ENCODE assay signal across 16 cellular contexts in genomic region chr4:107997794-107998193, GRCh38. TPM values are rescaled to one million over a fixed set of nuclear protein-coding genes. Genes with fewer than 3 reads are reported as not detected.
DNase-seq lines count a peak whose midpoint lies in the region; ATAC-seq and TF ChIP-seq lines count a peak whose summit lies in the region.
"Had no signal": no experiment of that assay in that cellular context is flagged by ENCODE, and none has a peak within 500 bp of the region (broad histone marks: within the 10 kb centered on the region; RNA-seq: fewer than 3 reads in every experiment).

No MANE protein-coding gene starts in this region.

- intact Hi-C loops in Right ventricle myocardium superior (cut with DNase I): loop anchor here (10.0 kb wide), 1 partner anchor 63 kb away; the partner anchor contains the start of gene CYP2U1
- intact Hi-C loops in cardiac septum (cut with DNase I): no loop called here
- intact Hi-C loops in right cardiac atrium (cut with DNase I): no loop called here
- intact Hi-C loops in vagina (cut with DNase I): loop anchor here (10.0 kb wide), 1 partner anchor 63 kb away; the partner anchor contains the start of gene CYP2U1

- H3K9ac ChIP-seq in rectal smooth muscle tissue (ENCODE audit: low read length): no peak overlapping the region

- H3K9me3 ChIP-seq in right cardiac atrium (ENCODE audit: control insufficient read depth, low read length): no peaks in the 10 kb centered on the region
- H3K9me3 ChIP-seq in vagina: no peaks in the 10 kb centered on the region
- H3K9me3 ChIP-seq: A549 had no signal

- H3K27me3 ChIP-seq in right cardiac atrium (ENCODE audit: control insufficient read depth, insufficient read depth) (no peaks in the 10 kb centered on the region), rectal smooth muscle tissue (ENCODE audit: control insufficient read depth, insufficient read depth, low read length) (no peaks in the 10 kb centered on the region), vagina (no peaks in the 10 kb centered on the region)

- H3K4me1 ChIP-seq in right cardiac atrium (ENCODE audit: control insufficient read depth, insufficient read depth, low read length): peaks cover 14% of the 10 kb centered on the region
- peaks cover 16% of the 10 kb centered on the region for H3K4me1 ChIP-seq in rectal smooth muscle tissue (ENCODE audit: control insufficient read depth, insufficient read depth, low read length)
- H3K4me1 ChIP-seq in vagina: peaks cover 51% of the 10 kb centered on the region
- H3K4me1 ChIP-seq: A549 had no signal

- H3K36me3 ChIP-seq in rectal smooth muscle tissue (ENCODE audit: control insufficient read depth, insufficient read depth, low read length) (no peaks in the 10 kb centered on the region), vagina (no peaks in the 10 kb centered on the region)

- TF ChIP-seq CTCF in vagina (IDR thresholded peaks at IDR 0.05): no peak

- no peak for TF ChIP-seq POLR2A in vagina (IDR thresholded peaks at IDR 0.05)

- 92% methylated on average over 2 of the region's 2 CpGs for WGBS in right cardiac atrium

- peak overlapping the region; percentile 100 for H3K27ac ChIP-seq in right cardiac atrium (ENCODE audit: low read length)
- peak overlapping the region; percentile 83 for H3K27ac ChIP-seq in rectal smooth muscle tissue (ENCODE audit: low read depth, low read length)
- peak overlapping the region; percentile 70 for H3K27ac ChIP-seq in vagina
- H3K27ac ChIP-seq: A549 had no signal

- no peak overlapping the region for H3K4me3 ChIP-seq in right cardiac atrium (ENCODE audit: low read length)
- H3K4me3 ChIP-seq in rectal smooth muscle tissue (ENCODE audit: low read length): no peak overlapping the region
- H3K4me3 ChIP-seq in vagina: no peak overlapping the region
- H3K4me3 ChIP-seq: A549, GM12878 had no signal

- DNase-seq in Right ventricle myocardium superior (no peak), cardiac septum (ENCODE audit: low spot score) (no peak), right cardiac atrium (no peak), vagina (ENCODE audit: extremely low spot score in 2 of 2) (no peak), inferior parietal cortex (ENCODE audit: extremely low spot score) (no peak)
- DNase-seq: activated CD4-positive, alpha-beta T cell treated with anti-CD3 and anti-CD28 coated beads, Interleukin-2, amount 10 ng/mL, durations not matched to agents 24 days and 14 days; activated T-cell treated with anti-CD3 and anti-CD28 coated beads, Interleukin-2, amount 50 U/mL, for 1 hour; CD4-positive, alpha-beta T cell; NCI-H2029; NCI-H82 had no signal

- ATAC-seq in Right ventricle myocardium superior (ENCODE audit: poor library complexity) (peak; percentile 10), right cardiac atrium (peak; percentile 15 to 37), HG03432 (IDR thresholded peaks at IDR 0.05; ENCODE audit: unreplicated experiment) (no peak), HG03571 (IDR thresholded peaks at IDR 0.05; ENCODE audit: unreplicated experiment) (no peak)
- ATAC-seq: A549, esophagus mucosa, GM12878 had no signal

RNA-seq across cellular contexts. Expression of gene HADH, which starts 8.1 kb away (rescaled TPM):
- total RNA-seq in Right ventricle myocardium superior (249 TPM), cardiac septum (121 TPM), right cardiac atrium (100 to 1,000 TPM; 137 to 174 (median 154) TPM), vagina (30.9 TPM)
- polyA plus RNA-seq in right cardiac atrium: 160 TPM

Comparison
In these comparisons a context has a peak if more than half of its experiments do, and no peak if none do; other contexts are left out.
1. intact Hi-C loops: an anchor here in Right ventricle myocardium superior (10.0 kb wide) and vagina (10.0 kb wide); none called in cardiac septum and right cardiac atrium.
2. ATAC-seq: peak in Right ventricle myocardium superior (single experiment) and right cardiac atrium (2 of 2); none in HG03432 (single experiment) and HG03571 (single experiment).
3. Peak in every context shown above with its lines, with median percentiles within 50 percentile points of each other: H3K27ac ChIP-seq.